8 cellular contexts compared by ENCODE assay signal in genomic region chr6:149925974-149926777, GRCh38. TPM values are rescaled to one million over a fixed set of nuclear protein-coding genes. Genes with fewer than 3 reads are reported as not detected.
DNase-seq lines count a peak whose midpoint lies in the region; ATAC-seq and TF ChIP-seq lines count a peak whose summit lies in the region.

No MANE protein-coding gene starts in this region.

- CTCF ChIA-PET in GM10248 (lab: Yijun Ruan, JAX), result interaction anchor here (1.1 to 2.9 kb wide), 3 partner anchors 7 to 469 kb away, joined by 3 to 12 read pairs (median 3); no protein-coding TSS in a partner anchor

- H3K9me3 ChIP-seq in suprapubic skin, result no peaks in the 10 kb centered on the region

- no peaks in the 10 kb centered on the region for H3K79me2 ChIP-seq in KMS-11 (ENCODE audit: insufficient read depth, low read depth)

- H4K20me1 ChIP-seq in KMS-11 (ENCODE audit: insufficient read depth), result no peaks in the 10 kb centered on the region

- H3K4me1 ChIP-seq in KMS-11 (ENCODE audit: low read depth, poor library complexity, severe bottlenecking) (no peaks in the 10 kb centered on the region), suprapubic skin (peaks cover 29% of the 10 kb centered on the region)

- H3K27ac ChIP-seq in KMS-11 (no peak overlapping the region), suprapubic skin (no peak overlapping the region)

- H3K36me3 ChIP-seq in KMS-11 (ENCODE audit: insufficient read depth), result no peaks in the 10 kb centered on the region
- H3K36me3 ChIP-seq in suprapubic skin, result no peaks in the 10 kb centered on the region

- no peak overlapping the region; the same call in 1 of the 2 replicates for H2AFZ ChIP-seq in KMS-11 (ENCODE audit: low read depth)

- DNase-seq in GM10248 (ENCODE audit: extremely low spot score) (no peak), SHP77 treated with DMSO at 0.1 percent for 48 hours (lab: John Stamatoyannopoulos, UW) (peak; percentile 30), globus pallidus (ENCODE audit: low spot score) (peak; percentile 50), occipital lobe (lab: John Stamatoyannopoulos, UW) (peak; percentile 52), suprapubic skin (ENCODE audit: low spot score in 2 of 2) (peak; percentile 94 to 95)
- DNase-seq in activated gamma-delta T cell treated with anti-CD3 and anti-CD28 coated beads, Interleukin-2, amount 50 U/mL, for 16 hours (ENCODE audit: low read depth), result peak; percentile 49

- POLR2A ChIA-PET in GM10248 (lab: Yijun Ruan, JAX), result interaction anchor here (0.6 kb wide), 1 partner anchor 360 kb away, joined by 7 read pairs; the partner anchor contains the start of gene GINM1

- H3K4me3 ChIP-seq in KMS-11 (IDR thresholded peaks at IDR 0.05; ENCODE audit: insufficient read depth, low read depth, low read length) (no peak overlapping the region), suprapubic skin (peak overlapping the region; percentile 56)

- H3K4me2 ChIP-seq in KMS-11, result peak overlapping the region; percentile 1; the same call in 1 of the 2 replicates

- 4% methylated on average over 24 of the region's 31 CpGs for WGBS in suprapubic skin

- peak; percentile 62 for TF ChIP-seq CTCF in GM10248 (IDR thresholded peaks at IDR 0.05; ENCODE audit: control extremely low read depth, extremely low read depth, low read depth, missing control alignments)
- TF ChIP-seq CTCF in KMS-11 (conservative IDR thresholded peaks at IDR 0.05; ENCODE audit: low read depth, low read length), result peak; percentile 71
- TF ChIP-seq CTCF in suprapubic skin (IDR thresholded peaks at IDR 0.05), result peak; percentile 85 to 96

- ATAC-seq in GM18519 (IDR thresholded peaks at IDR 0.05; ENCODE audit: low FRiP score, unreplicated experiment), result no peak

- TF ChIP-seq POLR2A in suprapubic skin (IDR thresholded peaks at IDR 0.05), result no peak

- no peak for TF ChIP-seq EP300 in suprapubic skin (IDR thresholded peaks at IDR 0.05)

- peaks cover 55% of the 10 kb centered on the region; the same call in 1 of the 2 replicates for H3K27me3 ChIP-seq in KMS-11 (ENCODE audit: insufficient read depth, low read depth)
- H3K27me3 ChIP-seq in suprapubic skin, result peaks cover 31% of the 10 kb centered on the region

- H3K9ac ChIP-seq in KMS-11, result no peak overlapping the region

RNA-seq across cellular contexts. Expression of gene RAET1G, which starts 3.3 kb away (rescaled TPM):
- not detected for total RNA-seq in occipital lobe
- total RNA-seq in suprapubic skin, result 1 to 10 TPM; 1.9 to 5.8 (median 4.5) TPM

RNA-seq across cellular contexts. Expression of gene ULBP2, which starts 15.6 kb away (rescaled TPM):
- total RNA-seq in occipital lobe (5.3 TPM), suprapubic skin (under 1 TPM in 2 of 4 donors, not detected in 2; 0.76 to 0.95 TPM)

RNA-seq across cellular contexts. Expression of gene RAET1E, which starts 28.3 kb away (rescaled TPM):
- total RNA-seq in occipital lobe (not detected), suprapubic skin (10 to 100 TPM; 14.4 to 46.8 (median 22.8) TPM)

RNA-seq across cellular contexts. Expression of gene ULBP1, which starts 37.6 kb away (rescaled TPM):
- total RNA-seq in occipital lobe (3.9 TPM), suprapubic skin (under 1 TPM in 2 of 4 donors, not detected in 2; 0.34 to 0.47 TPM)

Comparison
In these comparisons a context has a peak if more than half of its experiments do, and no peak if none do; other contexts are left out.
1. RNA of gene RAET1E, which starts 28.3 kb away (total RNA-seq): 14.4 to 46.8 TPM in suprapubic skin; not detected in occipital lobe (single experiment); every median in the first group is over 10 times any median in the second.
2. Peak in every context shown above with its lines, with median percentiles within 50 percentile points of each other: CTCF ChIP-seq.